ENCODE assay signal across 20 cellular contexts in genomic region chr1:89990976-89991831, GRCh38. TPM values are rescaled to one million over a fixed set of nuclear protein-coding genes. Genes with fewer than 3 reads are reported as not detected.
DNase-seq lines count a peak whose midpoint lies in the region; ATAC-seq and TF ChIP-seq lines count a peak whose summit lies in the region.
"Had no signal": no experiment of that assay in that cellular context is flagged by ENCODE, and none has a peak within 500 bp of the region (broad histone marks: within the 10 kb centered on the region; RNA-seq: fewer than 3 reads in every experiment).

No MANE protein-coding gene starts in this region.

- peak; percentile 62 to 79 for DNase-seq in NCI-H524 (lab: John Stamatoyannopoulos, UW)
- DNase-seq in NCI-H524 treated with DMSO at 0.1 percent for 48 hours (lab: John Stamatoyannopoulos, UW): no peak
- DNase-seq in PC-3: peak; percentile 50
- peak; percentile 77 to 89 for DNase-seq in foreskin keratinocyte
- DNase-seq in type B pancreatic cell (ENCODE audit: extremely low spot score, unreplicated experiment): no peak
- no peak for DNase-seq in right atrium auricular region (ENCODE audit: low spot score)
- DNase-seq in CD14-positive monocyte (ENCODE audit: low spot score): no peak
- DNase-seq in dermis blood vessel endothelial cell: no peak
- DNase-seq: activated CD4-positive, alpha-beta T cell treated with anti-CD3 and anti-CD28 coated beads for 4 hours; activated naive CD4-positive, alpha-beta T cell treated with anti-CD3 and anti-CD28 coated beads, Interleukin-2, amount 10 ng/mL, durations not matched to agents 7 days and 5 days; activated T-cell treated with anti-CD3 and anti-CD28 coated beads for 4 hours; left colon; NCI-H1105 treated with DMSO at 0.1 percent for 48 hours; NCI-H345; occipital lobe; SK-N-SH; trophoblast cell had no signal

- H3K4me3 Mint-ChIP-seq in type B pancreatic cell (peak overlapping the region; percentile 38), CD14-positive monocyte (no peak overlapping the region)
- H3K4me3 Mint-ChIP-seq: activated naive CD4-positive, alpha-beta T cell treated with anti-CD3 and anti-CD28 coated beads, Interleukin-2, amount 10 ng/mL, durations not matched to agents 7 days and 5 days; stimulated activated memory B cell treated with anti-CD40 and anti-IgM and Interleukin-4, amounts not matched to agents 10 μg/mL and 1 μg/mL and 100 μg/mL, for 72 hours had no signal

- peak overlapping the region; percentile 38; the same call in 1 of the 2 replicates for H3K4me2 ChIP-seq in PC-3 (ENCODE audit: low read length)
- H3K4me2 ChIP-seq: KMS-11, SK-N-SH had no signal

- no peaks in the 10 kb centered on the region for H3K9me3 Mint-ChIP-seq in type B pancreatic cell
- peaks cover 0 to 1% (median 0%) of the 10 kb centered on the region in 7 donors for H3K9me3 Mint-ChIP-seq in CD14-positive monocyte
- H3K9me3 Mint-ChIP-seq: activated naive CD4-positive, alpha-beta T cell treated with anti-CD3 and anti-CD28 coated beads, Interleukin-2, amount 10 ng/mL, durations not matched to agents 7 days and 5 days; stimulated activated memory B cell treated with anti-CD40 and anti-IgM and Interleukin-4, amounts not matched to agents 10 μg/mL and 1 μg/mL and 100 μg/mL, for 72 hours had no signal

- H3K27me3 Mint-ChIP-seq in type B pancreatic cell: peaks cover 3% of the 10 kb centered on the region
- H3K27me3 Mint-ChIP-seq in CD14-positive monocyte (ENCODE audit: low read depth in 3 of 3): peaks cover 0 to 4% (median 1%) of the 10 kb centered on the region in 3 donors
- H3K27me3 Mint-ChIP-seq: stimulated activated memory B cell treated with anti-CD40 and anti-IgM and Interleukin-4, amounts not matched to agents 10 μg/mL and 1 μg/mL and 100 μg/mL, for 72 hours had no signal

- H3F3A ChIP-seq in PC-3 (ENCODE audit: low read length, unreplicated experiment): no peaks in the 10 kb centered on the region

- POLR2A ChIA-PET in PC-3 (lab: Charles Lee; ENCODE audit: unreplicated experiment): no interaction called here

- H3K9me3 ChIP-seq in PC-3 (ENCODE audit: low read length) (no peaks in the 10 kb centered on the region), right atrium auricular region (no peaks in the 10 kb centered on the region)
- H3K9me3 ChIP-seq: SK-N-SH had no signal

- no peak overlapping the region for H2AFZ ChIP-seq in PC-3 (ENCODE audit: low read length)

- peaks cover 8% of the 10 kb centered on the region for H4K20me1 ChIP-seq in PC-3 (ENCODE audit: low read length)

- H3K36me3 Mint-ChIP-seq in type B pancreatic cell (no peaks in the 10 kb centered on the region), CD14-positive monocyte (no peaks in the 10 kb centered on the region)
- H3K36me3 Mint-ChIP-seq: activated naive CD4-positive, alpha-beta T cell treated with anti-CD3 and anti-CD28 coated beads, Interleukin-2, amount 10 ng/mL, durations not matched to agents 7 days and 5 days; stimulated activated memory B cell treated with anti-CD40 and anti-IgM and Interleukin-4, amounts not matched to agents 10 μg/mL and 1 μg/mL and 100 μg/mL, for 72 hours had no signal

- H3K9me2 ChIP-seq in PC-3 (replicated peaks; ENCODE audit: low read length): no peaks in the 10 kb centered on the region
- H3K9me2 ChIP-seq: SK-N-SH had no signal

- H3K27ac Mint-ChIP-seq in type B pancreatic cell (peak overlapping the region; percentile 24), CD14-positive monocyte (no peak overlapping the region)
- H3K27ac Mint-ChIP-seq: activated naive CD4-positive, alpha-beta T cell treated with anti-CD3 and anti-CD28 coated beads, Interleukin-2, amount 10 ng/mL, durations not matched to agents 7 days and 5 days; stimulated activated memory B cell treated with anti-CD40 and anti-IgM and Interleukin-4, amounts not matched to agents 10 μg/mL and 1 μg/mL and 100 μg/mL, for 72 hours had no signal

- ATAC-seq in PC-3: no peak
- ATAC-seq in foreskin keratinocyte: peak; percentile 39
- ATAC-seq: left colon; stimulated activated memory B cell treated with anti-CD40 and anti-IgM and Interleukin-4, amounts not matched to agents 10 μg/mL and 1 μg/mL and 100 μg/mL, for 72 hours had no signal

- CTCF ChIA-PET in PC-3 (lab: Charles Lee): no interaction called here

- H3K36me3 ChIP-seq in PC-3 (ENCODE audit: low read depth, low read length): no peaks in the 10 kb centered on the region
- no peaks in the 10 kb centered on the region for H3K36me3 ChIP-seq in right atrium auricular region

- intact Hi-C loops in PC-3 (cut with micrococcal nuclease): no loop called here
- intact Hi-C loops in CD14-positive monocyte (cut with micrococcal nuclease): loop anchor here (10.0 kb wide), 3 partner anchors 356 to 1006 kb away; partner anchors contain the start of gene LRRC8C (in 2 of the 2)

- BruUV-seq in PC-3 (replicated peaks; lab: Mats Ljungman, UMichigan): no TSS peak

- H3K4me1 Mint-ChIP-seq in type B pancreatic cell (ENCODE audit: unreplicated experiment): peaks cover 10% of the 10 kb centered on the region
- peaks cover 5% of the 10 kb centered on the region for H3K4me1 Mint-ChIP-seq in CD14-positive monocyte

- no peak overlapping the region for H3K4me3 ChIP-seq in PC-3 (ENCODE audit: low read length)
- H3K4me3 ChIP-seq in right atrium auricular region: no peak overlapping the region

- H3K79me2 ChIP-seq in PC-3 (ENCODE audit: low read length): peaks cover 13% of the 10 kb centered on the region

- TF ChIP-seq CTCF in PC-3 (conservative IDR thresholded peaks at IDR 0.05; ENCODE audit: low read depth, low read length) (no peak), foreskin keratinocyte (conservative IDR thresholded peaks at IDR 0.05) (no peak), type B pancreatic cell (conservative IDR thresholded peaks at IDR 0.05) (no peak), right atrium auricular region (IDR thresholded peaks at IDR 0.05) (no peak), CD14-positive monocyte (IDR thresholded peaks at IDR 0.05) (no peak)

- H3K27ac ChIP-seq in PC-3 (ENCODE audit: low read length) (no peak overlapping the region), foreskin keratinocyte (peak overlapping the region; percentile 80), right atrium auricular region (no peak overlapping the region)
- H3K27ac ChIP-seq: HL-60, KMS-11 had no signal

- H3K27me3 ChIP-seq in PC-3 (ENCODE audit: low read length) (no peaks in the 10 kb centered on the region), foreskin keratinocyte (no peaks in the 10 kb centered on the region), right atrium auricular region (no peaks in the 10 kb centered on the region)

- H3K9ac ChIP-seq in PC-3 (ENCODE audit: low read length): no peak overlapping the region
- H3K9ac ChIP-seq: KMS-11, SK-N-SH had no signal

- peaks cover 36% of the 10 kb centered on the region for H3K4me1 ChIP-seq in PC-3 (ENCODE audit: insufficient read depth, low read length)
- H3K4me1 ChIP-seq in foreskin keratinocyte: peaks cover 25% of the 10 kb centered on the region
- peaks cover 0 to 4% of the 10 kb centered on the region in 2 donors for H3K4me1 ChIP-seq in right atrium auricular region

RNA-seq across cellular contexts. Expression of gene ZNF326, which starts 3.7 kb away (rescaled TPM):
- total RNA-seq in PC-3 (2014; rRNA removed) (7.2 and 12.7 TPM in 2 replicates), foreskin keratinocyte (16.6 and 19.8 TPM in 2 replicates), type B pancreatic cell (ENCODE audit: low replicate concordance) (23.5 and 39.1 TPM in 2 replicates), right atrium auricular region (1 to 10 TPM; 5.3 to 7.3 TPM), dermis blood vessel endothelial cell (9.3 and 9.9 TPM in 2 replicates)
- polyA plus RNA-seq in foreskin keratinocyte (9.4 and 13.0 TPM in 2 replicates), CD14-positive monocyte (1 to 10 TPM; 3.8 to 4.5 TPM)

Comparison
In these comparisons a context has a peak if more than half of its experiments do, and no peak if none do; other contexts are left out.
1. DNase-seq: peak in NCI-H524 (2 of 2), PC-3 (single experiment) and foreskin keratinocyte (2 of 2); none in NCI-H524 treated with DMSO at 0.1 percent for 48 hours (single experiment), type B pancreatic cell (single experiment), right atrium auricular region (single experiment), CD14-positive monocyte (single experiment) and dermis blood vessel endothelial cell (single experiment).